ENCODE assay signal across 19 cellular contexts in the genomic region with DNA sequence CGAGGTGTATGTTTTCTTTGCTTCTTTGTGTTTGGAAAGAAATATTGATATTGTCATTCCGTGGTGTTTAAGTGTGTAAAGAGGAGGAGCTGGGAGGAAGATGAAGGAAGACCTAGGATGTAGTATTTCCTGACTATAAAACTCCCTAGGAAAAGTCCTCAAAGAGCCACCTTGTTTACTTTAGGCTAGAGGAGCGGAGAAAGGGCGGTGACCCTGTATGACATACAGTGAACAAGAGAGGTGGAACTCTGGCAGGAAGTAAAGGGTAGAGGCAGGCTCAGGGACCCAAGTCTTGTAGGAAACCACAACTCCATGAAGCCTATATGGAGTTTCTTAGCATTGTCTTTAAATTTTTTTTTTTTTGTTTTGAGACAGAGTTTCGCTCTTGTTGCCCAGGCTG. TPM values are rescaled to one million over a fixed set of nuclear protein-coding genes. Genes with fewer than 3 reads are reported as not detected.
DNase-seq lines count a peak whose midpoint lies in the region; ATAC-seq and TF ChIP-seq lines count a peak whose summit lies in the region.
"Had no signal": no experiment of that assay in that cellular context is flagged by ENCODE, and none has a peak within 500 bp of the region (broad histone marks: within the 10 kb centered on the region; RNA-seq: fewer than 3 reads in every experiment).

No MANE protein-coding gene starts in this region.

- H2AFZ ChIP-seq in Karpas-422 (ENCODE audit: low read length) = no peak overlapping the region
- H2AFZ ChIP-seq: parathyroid adenoma had no signal

- no peaks in the 10 kb centered on the region for H4K20me1 ChIP-seq in Karpas-422 (ENCODE audit: insufficient read depth, low read depth, low read length)

- CTCF ChIA-PET in CD4-positive, alpha-beta memory T cell (lab: Charles Lee; ENCODE audit: partially characterized antibody) = no interaction called here
- CTCF ChIA-PET in naive thymus-derived CD4-positive, alpha-beta T cell (lab: Charles Lee) = no interaction called here

- peaks cover 0 to 4% of the 10 kb centered on the region in 2 donors for H3K36me3 Mint-ChIP-seq in CD4-positive, alpha-beta memory T cell
- H3K36me3 Mint-ChIP-seq in naive thymus-derived CD4-positive, alpha-beta T cell = peaks cover 0 to 7% (median 4%) of the 10 kb centered on the region in 5 donors

- peaks cover 36% of the 10 kb centered on the region for H3K4me1 ChIP-seq in CD4-positive, alpha-beta memory T cell (ENCODE audit: insufficient read depth, low read length)
- H3K4me1 ChIP-seq in breast epithelium (no peaks in the 10 kb centered on the region), Karpas-422 (ENCODE audit: low read length) (peaks cover 3% of the 10 kb centered on the region; the same call in 1 of the 2 replicates)
- peaks cover 6 to 39% of the 10 kb centered on the region in 2 donors for H3K4me1 ChIP-seq in naive thymus-derived CD4-positive, alpha-beta T cell (ENCODE audit: control insufficient read depth in 2 of 2, insufficient read depth in 2 of 2, low read length in 2 of 2)
- H3K4me1 ChIP-seq: parathyroid adenoma had no signal

- POLR2A ChIA-PET in CD4-positive, alpha-beta memory T cell (lab: Charles Lee; ENCODE audit: partially characterized antibody) = no interaction called here
- POLR2A ChIA-PET in naive thymus-derived CD4-positive, alpha-beta T cell (lab: Charles Lee) = interaction anchor here (1.3 to 3.2 kb wide), 5 partner anchors 10 to 15 kb away, joined by 4 to 18 read pairs (median 9); a partner anchor contains a TSS

- intact Hi-C loops in CD4-positive, alpha-beta memory T cell (cut with micrococcal nuclease) = loop anchor here (2.0 kb wide), 1 partner anchor 14 kb away; a partner anchor contains a TSS
- intact Hi-C loops in breast epithelium (cut with DNase I; ENCODE audit: low total_unique reads) = no loop called here
- intact Hi-C loops in naive thymus-derived CD4-positive, alpha-beta T cell (cut with micrococcal nuclease) = loop anchor here in 1 of 2 donors (1.0 kb wide), 1 partner anchor 9 kb away; no protein-coding TSS in a partner anchor

- H3K27me3 ChIP-seq in CD4-positive, alpha-beta memory T cell (ENCODE audit: insufficient read depth, low read length) = no peaks in the 10 kb centered on the region
- no peaks in the 10 kb centered on the region for H3K27me3 ChIP-seq in breast epithelium
- no peaks in the 10 kb centered on the region for H3K27me3 ChIP-seq in naive thymus-derived CD4-positive, alpha-beta T cell (ENCODE audit: control insufficient read depth in 2 of 2, insufficient read depth in 2 of 2, low read length in 2 of 2)
- no peaks in the 10 kb centered on the region for H3K27me3 ChIP-seq in Karpas-422 (ENCODE audit: low read length)
- H3K27me3 ChIP-seq: cardiac muscle cell, MG63 had no signal

- H3K4me3 ChIP-seq in CD4-positive, alpha-beta memory T cell (ENCODE audit: low read length in 2 of 2) = peak overlapping the region in 1 of 2 donors; percentile 5
- no peak overlapping the region for H3K4me3 ChIP-seq in LNCaP clone FGC (ENCODE audit: low read depth, low read length)
- H3K4me3 ChIP-seq in breast epithelium = no peak overlapping the region
- peak overlapping the region; percentile 11 for H3K4me3 ChIP-seq in naive thymus-derived CD4-positive, alpha-beta T cell (ENCODE audit: low read length)
- no peak overlapping the region for H3K4me3 ChIP-seq in Karpas-422 (ENCODE audit: low read length)
- H3K4me3 ChIP-seq: cardiac muscle cell, MG63 had no signal

- DNase-seq in CD4-positive, alpha-beta memory T cell = peak in 2 of 5 donors; percentile 19 to 45
- DNase-seq in LNCaP clone FGC (ENCODE audit: low read depth) (peak; percentile 63), breast epithelium (ENCODE audit: low spot score in 2 of 2) (no peak), G401 (ENCODE audit: low spot score) (no peak), COLO668 (lab: John Stamatoyannopoulos, UW; ENCODE audit: unreplicated experiment) (no peak), Karpas-422 (no peak)
- peak in 4 of 9 donors; percentile 22 to 46 (median 29) for DNase-seq in naive thymus-derived CD4-positive, alpha-beta T cell
- DNase-seq: activated B cell treated with CpG ODN at 0.5 μM for 24 hours; AML-193; DMS 273 treated with DMSO at 0.1 percent for 48 hours; effector CD8-positive, alpha-beta T cell; MG63; NCI-H187; NCI-H446 treated with DMSO at 0.1 percent for 48 hours; stimulated activated CD4-positive, alpha-beta T cell treated with anti-CD3 and anti-CD28 coated beads, Interleukin-4, amount 100 ng/mL, for 4 hours; stimulated activated CD8-positive, alpha-beta memory T cell treated with anti-CD3 and anti-CD28 coated beads, Interleukin-4, amount 100 ng/mL, for 48 hours; SW 1271 had no signal

- no peak overlapping the region for H3K9ac ChIP-seq in Karpas-422 (ENCODE audit: low read length)
- H3K9ac ChIP-seq: parathyroid adenoma had no signal

- H3K9me3 Mint-ChIP-seq in CD4-positive, alpha-beta memory T cell = peaks cover 0 to 7% (median 2%) of the 10 kb centered on the region in 8 donors
- H3K9me3 Mint-ChIP-seq in naive thymus-derived CD4-positive, alpha-beta T cell = peaks cover 0 to 16% (median 7%) of the 10 kb centered on the region in 11 donors
- H3K9me3 Mint-ChIP-seq: activated B cell treated with CpG ODN at 0.5 μM for 24 hours had no signal

- no peak overlapping the region for H3K27ac ChIP-seq in CD4-positive, alpha-beta memory T cell (ENCODE audit: low read depth, low read length)
- peak overlapping the region; percentile 30 to 62 for H3K27ac ChIP-seq in breast epithelium
- H3K27ac ChIP-seq in naive thymus-derived CD4-positive, alpha-beta T cell (ENCODE audit: low read depth, low read length) = peak overlapping the region; percentile 57
- H3K27ac ChIP-seq in Karpas-422 (ENCODE audit: low read length) = no peak overlapping the region
- H3K27ac ChIP-seq: cardiac muscle cell, parathyroid adenoma had no signal

- H3K27me3 Mint-ChIP-seq in CD4-positive, alpha-beta memory T cell = no peaks in the 10 kb centered on the region
- H3K27me3 Mint-ChIP-seq in naive thymus-derived CD4-positive, alpha-beta T cell = peaks cover 0 to 4% (median 0%) of the 10 kb centered on the region in 5 donors
- H3K27me3 Mint-ChIP-seq: activated B cell treated with CpG ODN at 0.5 μM for 24 hours had no signal

- no peaks in the 10 kb centered on the region for H3K36me3 ChIP-seq in CD4-positive, alpha-beta memory T cell (ENCODE audit: insufficient read depth, low read length)
- H3K36me3 ChIP-seq in breast epithelium (no peaks in the 10 kb centered on the region), Karpas-422 (ENCODE audit: insufficient read depth, low read length) (no peaks in the 10 kb centered on the region)
- H3K36me3 ChIP-seq in naive thymus-derived CD4-positive, alpha-beta T cell (ENCODE audit: control insufficient read depth in 2 of 3, insufficient read depth in 3 of 3, low read length in 3 of 3) = no peaks in the 10 kb centered on the region
- H3K36me3 ChIP-seq: cardiac muscle cell had no signal

- peaks cover 96% of the 10 kb centered on the region for H3K79me2 ChIP-seq in Karpas-422 (ENCODE audit: low read length)
- H3K79me2 ChIP-seq: parathyroid adenoma had no signal

- TF ChIP-seq CTCF in LNCaP clone FGC (IDR thresholded peaks at IDR 0.05; ENCODE audit: control insufficient read depth, extremely low read depth, insufficient read depth) = no peak
- no peak for TF ChIP-seq CTCF in breast epithelium (IDR thresholded peaks at IDR 0.05)

- H3K4me2 ChIP-seq in Karpas-422 (ENCODE audit: low read depth, low read length, poor library complexity, severe bottlenecking) = no peak overlapping the region

- in situ Hi-C loops in G401 (cut with HindIII; ENCODE audit: low sequenced_read_pairs) = no loop called here

- no peak for TF ChIP-seq POLR2A in breast epithelium (IDR thresholded peaks at IDR 0.05)

- peak overlapping the region in 5 of 7 donors; percentile 85 to 98 (median 92) for H3K27ac Mint-ChIP-seq in CD4-positive, alpha-beta memory T cell
- H3K27ac Mint-ChIP-seq in naive thymus-derived CD4-positive, alpha-beta T cell = peak overlapping the region; percentile 23 to 98 (median 95)
- H3K27ac Mint-ChIP-seq: activated B cell treated with CpG ODN at 0.5 μM for 24 hours had no signal

- peaks cover 20 to 75% (median 30%) of the 10 kb centered on the region in 4 donors for H3K4me1 Mint-ChIP-seq in CD4-positive, alpha-beta memory T cell
- H3K4me1 Mint-ChIP-seq in naive thymus-derived CD4-positive, alpha-beta T cell = peaks cover 15 to 61% (median 54%) of the 10 kb centered on the region in 7 donors
- H3K4me1 Mint-ChIP-seq: activated B cell treated with CpG ODN at 0.5 μM for 24 hours had no signal

- peak overlapping the region in 6 of 8 donors; percentile 52 to 88 (median 83) for H3K4me3 Mint-ChIP-seq in CD4-positive, alpha-beta memory T cell
- H3K4me3 Mint-ChIP-seq in naive thymus-derived CD4-positive, alpha-beta T cell = peak overlapping the region; percentile 34 to 88 (median 74)
- H3K4me3 Mint-ChIP-seq: activated B cell treated with CpG ODN at 0.5 μM for 24 hours had no signal

- H3K9me2 ChIP-seq in Karpas-422 (replicated peaks; ENCODE audit: insufficient read depth, low read length) = no peaks in the 10 kb centered on the region

- peak; percentile 67 for ATAC-seq in naive thymus-derived CD4-positive, alpha-beta T cell

- H3K9me3 ChIP-seq in CD4-positive, alpha-beta memory T cell (ENCODE audit: control insufficient read depth in 1 of 2, low read length in 2 of 2) = no peaks in the 10 kb centered on the region
- H3K9me3 ChIP-seq in breast epithelium (no peaks in the 10 kb centered on the region), Karpas-422 (ENCODE audit: low read length) (no peaks in the 10 kb centered on the region)
- no peaks in the 10 kb centered on the region for H3K9me3 ChIP-seq in naive thymus-derived CD4-positive, alpha-beta T cell (ENCODE audit: control insufficient read depth in 2 of 3, low read length in 3 of 3)
- H3K9me3 ChIP-seq: MG63 had no signal

RNA-seq across cellular contexts. Expression of a gene that starts 14.0 kb away (rescaled TPM):
- 10 to 100 TPM; 25.9 TPM for total RNA-seq in CD4-positive, alpha-beta memory T cell
- polyA plus RNA-seq in CD4-positive, alpha-beta memory T cell = 10 to 100 TPM in 1 of 2 donors, 1 to 10 TPM in 1; 9.1 to 17.3 TPM
- total RNA-seq in breast epithelium = 10 to 100 TPM; 59.4 to 76.7 (median 64.9) TPM
- total RNA-seq in naive thymus-derived CD4-positive, alpha-beta T cell = 10 to 100 TPM in 3 of 5 experiments, 1 to 10 TPM in 2; 2.4 to 47.2 (median 21.5) TPM
- 10 to 100 TPM in 1 of 2 donors, 1 to 10 TPM in 1; 9.3 to 29.8 TPM for polyA plus RNA-seq in naive thymus-derived CD4-positive, alpha-beta T cell
- total RNA-seq in G401 (2014; rRNA removed; shearing (Covaris generic)) = 0.31 TPM in 1 of 2 replicates, not detected in the other
- 78.7 and 82.5 TPM in 2 replicates for total RNA-seq in Karpas-422 (2014; rRNA removed; shearing (Covaris generic); ENCODE audit: low replicate concordance)

Comparison
In these comparisons a context has a peak if more than half of its experiments do, and no peak if none do; other contexts are left out.
1. H3K27ac ChIP-seq: peak in breast epithelium (2 of 2) and naive thymus-derived CD4-positive, alpha-beta T cell (single experiment); none in CD4-positive, alpha-beta memory T cell (single experiment) and Karpas-422 (single experiment).